7 cellular contexts compared by ENCODE assay signal in genomic region chr22:29882716-29883044, GRCh38. TPM values are rescaled to one million over a fixed set of nuclear protein-coding genes. Genes with fewer than 3 reads are reported as not detected.
A peak's percentile ranks its signal among the peaks of the same experiment; 100 is the strongest.
DNase-seq lines count a peak whose midpoint lies in the region; ATAC-seq, FAIRE-seq and TF ChIP-seq lines count a peak whose summit lies in the region.

No MANE protein-coding gene starts in this region.

- CTCF ChIA-PET in endothelial cell of umbilical vein (lab: Charles Lee): interaction anchor here (1.2 to 3.6 kb wide), 7 partner anchors 25 to 247 kb away, joined by 3 to 41 read pairs (median 5); no protein-coding TSS in a partner anchor

- TF ChIP-seq CTCF in NB4 (IDR thresholded peaks at IDR 0.05; ENCODE audit: low read depth, low read length): no peak
- TF ChIP-seq CTCF in endothelial cell of umbilical vein (IDR thresholded peaks at IDR 0.05; ENCODE audit: extremely low read depth in 1 of 2, insufficient read depth in 1 of 2, low read depth in 1 of 2, low read length in 2 of 2): no peak

- H3K79me2 ChIP-seq in endothelial cell of umbilical vein (ENCODE audit: control insufficient read depth, insufficient read depth, low read length): peaks cover 37% of the 10 kb centered on the region

- TF ChIP-seq POLR2A in NB4 (IDR thresholded peaks at IDR 0.05; ENCODE audit: extremely low read depth, insufficient read length): no peak
- TF ChIP-seq POLR2A in endothelial cell of umbilical vein (IDR thresholded peaks at IDR 0.05; ENCODE audit: low read depth, low read length): no peak

- peak overlapping the region; percentile 68 for H3K4me2 ChIP-seq in endothelial cell of umbilical vein (ENCODE audit: insufficient read depth, low read length)

- H3K4me1 ChIP-seq in endothelial cell of umbilical vein (ENCODE audit: control insufficient read depth, extremely low read depth, insufficient read depth, low read length): peaks cover 4% of the 10 kb centered on the region

- dilution Hi-C loops in endothelial cell of umbilical vein (cut with MboI; ENCODE audit: extremely low pct_ligation_motif_present, low sequenced_read_pairs): no loop called here

- no peak overlapping the region for H3K9ac ChIP-seq in endothelial cell of umbilical vein (replicated peaks; ENCODE audit: extremely low read depth, insufficient read depth, low read length)

- no TSS peak for BruUV-seq in endothelial cell of umbilical vein (replicated peaks; lab: Mats Ljungman, UMichigan)

- no peaks in the 10 kb centered on the region for H3K9me1 ChIP-seq in endothelial cell of umbilical vein (replicated peaks; ENCODE audit: control insufficient read depth, extremely low read depth, insufficient read depth, low read length)

- peaks cover 2 to 3% of the 10 kb centered on the region in 2 experiments for H3K27me3 ChIP-seq in endothelial cell of umbilical vein (ENCODE audit: control insufficient read depth in 2 of 2, insufficient read depth in 2 of 2, low read length in 2 of 2)

- H3K27ac ChIP-seq in endothelial cell of umbilical vein (ENCODE audit: insufficient read depth, low read depth, low read length): no peak overlapping the region
- H3K27ac ChIP-seq in skin epidermis: peak overlapping the region in 7 of 21 experiments; percentile 95 to 99 (median 98)

- no peak for DNase-seq in NB4 (ENCODE audit: low read depth)
- no peak for DNase-seq in endothelial cell of umbilical vein (ENCODE audit: low read depth, low spot score)
- no peak for DNase-seq in foreskin melanocyte
- no peak for DNase-seq in globus pallidus (ENCODE audit: low spot score)

- H3K9me3 ChIP-seq in endothelial cell of umbilical vein (replicated peaks; ENCODE audit: control insufficient read depth, insufficient read depth, low read length): no peaks in the 10 kb centered on the region

- H2AFZ ChIP-seq in endothelial cell of umbilical vein (ENCODE audit: low read depth, low read length): no peak overlapping the region

- H3K36me3 ChIP-seq in endothelial cell of umbilical vein (ENCODE audit: control insufficient read depth in 2 of 2, extremely low read depth in 1 of 2, insufficient read depth in 2 of 2, low read length in 2 of 2): no peaks in the 10 kb centered on the region

- no peak for FAIRE-seq in endothelial cell of umbilical vein (lab: Jason Lieb, UNC)

- H3K4me3 ChIP-seq in NB4 (ENCODE audit: low read depth, low read length) (peak overlapping the region; percentile 44), endothelial cell of umbilical vein (replicated peaks in 1 of 3; ENCODE audit: insufficient read depth in 1 of 3, low read depth in 1 of 3, low read length in 3 of 3) (no peak overlapping the region), skin epidermis (peak overlapping the region in 6 of 7 experiments; percentile 73 to 99 (median 93))

- ATAC-seq in GM21576 (IDR thresholded peaks at IDR 0.05; ENCODE audit: unreplicated experiment) (peak; percentile 63), HG02884 (IDR thresholded peaks at IDR 0.05; ENCODE audit: unreplicated experiment) (no peak)

- intact Hi-C loops in endothelial cell of umbilical vein (cut with micrococcal nuclease): loop anchor here (1.0 to 10.0 kb wide), 4 partner anchors 44 to 202 kb away; partner anchors contain the start of genes ASCC2, HORMAD2, UQCR10 and ZMAT5

- POLR2A ChIA-PET in endothelial cell of umbilical vein (lab: Charles Lee): interaction anchor here (1.4 kb wide), 1 partner anchor 25 kb away, joined by 6 read pairs; no protein-coding TSS in a partner anchor

- peaks cover 4% of the 10 kb centered on the region for H4K20me1 ChIP-seq in endothelial cell of umbilical vein (replicated peaks; ENCODE audit: control insufficient read depth, extremely low read depth, insufficient read depth, low read length)

TF ChIP-seq in endothelial cell of umbilical vein, 7 proteins besides CTCF, POLR2A, EP300 and RAD21:
- TF ChIP-seq GATA2 (IDR thresholded peaks at IDR 0.05; ENCODE audit: insufficient read depth, insufficient read length, low read depth, low read length): no peak
- TF ChIP-seq JUN (IDR thresholded peaks at IDR 0.05; ENCODE audit: borderline replicate concordance, insufficient read depth, insufficient read length, low read depth): no peak
- TF ChIP-seq, protein P1, sequence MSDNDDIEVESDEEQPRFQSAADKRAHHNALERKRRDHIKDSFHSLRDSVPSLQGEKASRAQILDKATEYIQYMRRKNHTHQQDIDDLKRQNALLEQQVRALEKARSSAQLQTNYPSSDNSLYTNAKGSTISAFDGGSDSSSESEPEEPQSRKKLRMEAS (IDR thresholded peaks at IDR 0.05; ENCODE audit: insufficient read depth, insufficient read length): no peak
- no peak for TF ChIP-seq FOS (IDR thresholded peaks at IDR 0.05; ENCODE audit: borderline replicate concordance, insufficient read depth, low read length)
- no peak for TF ChIP-seq POLR2AphosphoS5 (IDR thresholded peaks at IDR 0.05; ENCODE audit: insufficient read depth, low read depth, low read length)
- TF ChIP-seq MYC (IDR thresholded peaks at IDR 0.05; ENCODE audit: low read depth, low read length): no peak

RNA-seq across cellular contexts. Expression of gene MTMR3, which starts 0.3 kb away (rescaled TPM):
- total RNA-seq in endothelial cell of umbilical vein: 30.1 and 31.5 TPM in 2 replicates
- polyA plus RNA-seq in endothelial cell of umbilical vein: 34.3 and 36.5 TPM in 2 replicates
- 16.3 and 16.5 TPM in 2 replicates for polyA plus RNA-seq in endothelial cell of umbilical vein (2011; cell fraction: cytosol; rRNA removed)
- 128 and 129 TPM in 2 replicates for polyA plus RNA-seq in endothelial cell of umbilical vein (2011; cell fraction: nucleus; rRNA removed)
- polyA plus RNA-seq in endothelial cell of umbilical vein (2012): 14.9 and 15.0 TPM in 2 replicates
- 69.8 and 81.1 TPM in 2 replicates for polyA minus RNA-seq in endothelial cell of umbilical vein
- polyA minus RNA-seq in endothelial cell of umbilical vein (2011; cell fraction: cytosol; rRNA and poly(A)+ RNA removed): 6.3 TPM
- polyA minus RNA-seq in endothelial cell of umbilical vein (2011; cell fraction: nucleus; rRNA and poly(A)+ RNA removed): 89.8 and 114 TPM in 2 replicates

RNA-seq across cellular contexts. Expression of gene ASCC2, which starts 44.6 kb away (rescaled TPM):
- 60.4 and 60.7 TPM in 2 replicates for total RNA-seq in endothelial cell of umbilical vein
- polyA plus RNA-seq in endothelial cell of umbilical vein: 43.6 and 51.8 TPM in 2 replicates
- polyA plus RNA-seq in endothelial cell of umbilical vein (2011; cell fraction: cytosol; rRNA removed): 40.6 and 45.1 TPM in 2 replicates
- polyA plus RNA-seq in endothelial cell of umbilical vein (2011; cell fraction: nucleus; rRNA removed): 78.3 and 83.7 TPM in 2 replicates
- polyA plus RNA-seq in endothelial cell of umbilical vein (2012): 47.4 and 50.7 TPM in 2 replicates
- 69.9 and 72.5 TPM in 2 replicates for polyA minus RNA-seq in endothelial cell of umbilical vein
- polyA minus RNA-seq in endothelial cell of umbilical vein (2011; cell fraction: cytosol; rRNA and poly(A)+ RNA removed): 17.8 TPM
- polyA minus RNA-seq in endothelial cell of umbilical vein (2011; cell fraction: nucleus; rRNA and poly(A)+ RNA removed): 59.7 and 72.2 TPM in 2 replicates

Comparison
In these comparisons a context has a peak if more than half of its experiments do, and no peak if none do; other contexts are left out.
1. H3K4me3 ChIP-seq: peak in NB4 (single experiment) and skin epidermis (6 of 7); none in endothelial cell of umbilical vein (0 of 3).